Comparison of ENCODE assay signal across 31 cellular contexts in the genomic region with DNA sequence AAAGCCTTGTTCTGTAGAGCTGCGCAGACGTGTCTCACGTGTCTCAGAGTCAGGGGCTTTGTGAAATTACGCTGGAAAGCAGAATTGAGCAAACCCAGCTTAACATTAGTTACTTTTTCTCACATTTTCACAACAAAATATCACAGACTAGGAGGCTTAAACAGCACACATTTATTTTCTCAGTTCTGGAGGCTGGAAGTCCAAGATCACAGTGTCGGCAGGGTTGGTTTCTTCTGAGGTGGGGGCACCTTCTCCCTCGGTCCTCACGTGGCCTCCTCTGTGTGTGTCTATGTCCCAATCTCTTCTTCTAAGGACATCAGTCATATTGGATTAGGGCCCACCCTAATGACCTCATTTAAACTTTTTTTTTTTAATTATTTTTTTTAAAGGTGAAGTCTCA. TPM values are rescaled to one million over a fixed set of nuclear protein-coding genes. Genes with fewer than 3 reads are reported as not detected.
"Had no signal": no experiment of that assay in that cellular context is flagged by ENCODE, and none has a peak within 500 bp of the region (broad histone marks: within the 10 kb centered on the region; RNA-seq: fewer than 3 reads in every experiment).

No MANE protein-coding gene starts in this region.

- H3K79me2 ChIP-seq: parathyroid adenoma had no signal

- H3K27me3 Mint-ChIP-seq: activated CD4-positive, alpha-beta T cell treated with anti-CD3 and anti-CD28 coated beads, Interleukin-2, amount 10 ng/mL, durations not matched to agents 7 days and 5 days; activated T-helper 17 cell treated with anti-CD3 and anti-CD28 coated beads, Interleukin-2, amount 50 U/mL, for 72 hours; T-helper 17 cell had no signal

- H3K4me1 Mint-ChIP-seq: activated T-helper 17 cell treated with anti-CD3 and anti-CD28 coated beads, Interleukin-2, amount 50 U/mL, for 72 hours had no signal

- H3K4me3 ChIP-seq: adrenal gland, coronary artery, psoas muscle, sigmoid colon, suprapubic skin, tibial artery, upper lobe of right lung had no signal

- DNase-seq: activated CD4-positive, alpha-beta T cell treated with anti-CD3 and anti-CD28 coated beads for 1 hour; activated CD4-positive, alpha-beta T cell treated with anti-CD3 and anti-CD28 coated beads, Interleukin-2, amount 10 ng/mL, durations not matched to agents 7 days and 5 days; activated CD8-positive, alpha-beta memory T cell treated with anti-CD3 and anti-CD28 coated beads for 24 hours; activated gamma-delta T cell treated with Interleukin-2 at 50 U/mL for 16 hours; activated T-cell treated with anti-CD3 and anti-CD28 coated beads, Interleukin-2, amount 50 U/mL, for 4 hours; adrenal gland; brain microvascular endothelial cell; foreskin fibroblast; head of caudate nucleus; hippocampal formation; left cardiac atrium; mammary epithelial cell; nucleus accumbens; psoas muscle; sigmoid colon; small intestine; stimulated activated CD4-positive, alpha-beta T cell treated with anti-CD3 and anti-CD28 coated beads, Interleukin-4, amount 100 ng/mL, for 24 hours; T-helper 17 cell; T1000; tibial artery; upper lobe of right lung; WERI-Rb-1 had no signal

- ATAC-seq: activated naive CD4-positive, alpha-beta T cell treated with anti-CD3 and anti-CD28 coated beads, Interleukin-2, amount 50 U/mL, for 72 hours; activated T-cell treated with anti-CD3 and anti-CD28 coated beads, Interleukin-2, amount 50 U/mL, for 4 hours; activated T-helper 17 cell treated with anti-CD3 and anti-CD28 coated beads, Interleukin-2, amount 50 U/mL, for 72 hours; esophagus mucosa; left cardiac atrium; psoas muscle; stimulated activated effector memory CD8-positive, alpha-beta T cell treated with anti-CD3 and anti-CD28 coated beads, Interleukin-12 subunit alpha, Interleukin-12 subunit beta, amount 100 ng/mL, for 72 hours; T-helper 17 cell; upper lobe of right lung had no signal

- H3K27ac Mint-ChIP-seq: activated CD4-positive, alpha-beta T cell treated with anti-CD3 and anti-CD28 coated beads, Interleukin-2, amount 10 ng/mL, durations not matched to agents 7 days and 5 days; activated T-helper 17 cell treated with anti-CD3 and anti-CD28 coated beads, Interleukin-2, amount 50 U/mL, for 72 hours; nephron; stimulated activated effector memory CD8-positive, alpha-beta T cell treated with anti-CD3 and anti-CD28 coated beads, Interleukin-12 subunit alpha, Interleukin-12 subunit beta, amount 100 ng/mL, for 72 hours; T-helper 17 cell had no signal

- H3K27ac ChIP-seq: adrenal gland, brain microvascular endothelial cell, coronary artery, parathyroid adenoma, psoas muscle, sigmoid colon, suprapubic skin, tibial artery, upper lobe of right lung, WERI-Rb-1 had no signal

- H3K4me1 ChIP-seq: parathyroid adenoma, psoas muscle, upper lobe of right lung had no signal

- H3K27me3 ChIP-seq: adrenal gland, brain microvascular endothelial cell, sigmoid colon, suprapubic skin, tibial artery, upper lobe of right lung had no signal

- H3K9me3 ChIP-seq: adrenal gland, psoas muscle, sigmoid colon, suprapubic skin, tibial artery, upper lobe of right lung had no signal

- H2AFZ ChIP-seq: parathyroid adenoma had no signal

- H3K9me3 Mint-ChIP-seq: activated CD4-positive, alpha-beta T cell treated with anti-CD3 and anti-CD28 coated beads, Interleukin-2, amount 10 ng/mL, durations not matched to agents 7 days and 5 days; activated naive CD4-positive, alpha-beta T cell treated with anti-CD3 and anti-CD28 coated beads, Interleukin-2, amount 50 U/mL, for 72 hours; activated T-cell treated with anti-CD3 and anti-CD28 coated beads, Interleukin-2, amount 50 U/mL, for 4 hours; activated T-helper 17 cell treated with anti-CD3 and anti-CD28 coated beads, Interleukin-2, amount 50 U/mL, for 72 hours; nephron; stimulated activated effector memory CD8-positive, alpha-beta T cell treated with anti-CD3 and anti-CD28 coated beads, Interleukin-12 subunit alpha, Interleukin-12 subunit beta, amount 100 ng/mL, for 72 hours had no signal

- H3K36me3 ChIP-seq: adrenal gland had no signal

- H3K9ac ChIP-seq: parathyroid adenoma had no signal

- H3K4me3 Mint-ChIP-seq: activated CD4-positive, alpha-beta T cell treated with anti-CD3 and anti-CD28 coated beads, Interleukin-2, amount 10 ng/mL, durations not matched to agents 7 days and 5 days; activated T-cell treated with anti-CD3 and anti-CD28 coated beads, Interleukin-2, amount 50 U/mL, for 4 hours; activated T-helper 17 cell treated with anti-CD3 and anti-CD28 coated beads, Interleukin-2, amount 50 U/mL, for 72 hours; nephron; stimulated activated effector memory CD8-positive, alpha-beta T cell treated with anti-CD3 and anti-CD28 coated beads, Interleukin-12 subunit alpha, Interleukin-12 subunit beta, amount 100 ng/mL, for 72 hours; T-helper 17 cell had no signal

RNA-seq across cellular contexts. Expression of gene ANGPTL6, which starts 22.0 kb away (rescaled TPM):
- total RNA-seq: astrocyte, esophagus mucosa, mammary epithelial cell, psoas muscle, sigmoid colon had no signal
